8 cellular contexts compared by ENCODE assay signal in the genomic region with DNA sequence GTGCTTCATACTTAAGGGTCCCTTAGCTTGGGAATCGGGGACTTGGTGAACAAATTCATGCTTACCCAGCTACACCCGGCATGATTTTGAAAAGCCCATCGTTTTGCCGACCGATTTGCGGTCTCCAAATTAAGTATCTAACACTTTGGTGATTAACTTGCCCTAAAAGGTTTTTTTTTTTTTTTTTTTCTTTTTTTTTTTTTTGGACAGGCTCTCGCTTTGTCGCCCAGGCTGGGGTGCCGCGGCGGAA. TPM values are rescaled to one million over a fixed set of nuclear protein-coding genes. Genes with fewer than 3 reads are reported as not detected.
DNase-seq lines count a peak whose midpoint lies in the region; ATAC-seq, FAIRE-seq and TF ChIP-seq lines count a peak whose summit lies in the region.

No MANE protein-coding gene starts in this region.

- H3K27ac Mint-ChIP-seq in activated CD8-positive, alpha-beta memory T cell treated with anti-CD3 and anti-CD28 coated beads, Interleukin-2, amount 10 ng/mL, durations not matched to agents 7 days and 5 days: peak overlapping the region; percentile 91

- no peak overlapping the region for H2AFZ ChIP-seq in HepG2 (ENCODE audit: low read length)

- ATAC-seq in activated CD8-positive, alpha-beta memory T cell treated with anti-CD3 and anti-CD28 coated beads, Interleukin-2, amount 10 ng/mL, durations not matched to agents 7 days and 5 days: no peak
- ATAC-seq in HepG2 (no peak), thoracic aorta (ENCODE audit: insufficient number of reproducible peaks, low FRiP score, low read depth) (no peak), HG02970 (IDR thresholded peaks at IDR 0.05; ENCODE audit: low FRiP score, unreplicated experiment) (no peak), GM19397 (IDR thresholded peaks at IDR 0.05; ENCODE audit: unreplicated experiment) (no peak)

- H3K36me3 Mint-ChIP-seq in activated CD8-positive, alpha-beta memory T cell treated with anti-CD3 and anti-CD28 coated beads, Interleukin-2, amount 10 ng/mL, durations not matched to agents 7 days and 5 days: peaks cover 38% of the 10 kb centered on the region

- no peak for DNase-seq in activated CD8-positive, alpha-beta memory T cell treated with anti-CD3 and anti-CD28 coated beads, Interleukin-2, amount 10 ng/mL, durations not matched to agents 7 days and 5 days
- no peak for DNase-seq in activated CD8-positive, alpha-beta memory T cell treated with anti-CD3 and anti-CD28 coated beads for 24 hours
- DNase-seq in HepG2 (ENCODE audit: low spot score) (no peak), thoracic aorta (ENCODE audit: low spot score) (no peak), superior temporal gyrus (ENCODE audit: extremely low spot score) (no peak)

- WGBS in adipose tissue, 3 donors: 4 to 5% (median 4%) methylated on average over 11 of the region's 11 CpGs
- 54% methylated on average over 11 of the region's 11 CpGs for WGBS in HepG2 (ENCODE audit: low lambda C conversion rate)

- CTCF ChIA-PET in activated CD8-positive, alpha-beta memory T cell treated with anti-CD3 and anti-CD28 coated beads, Interleukin-2, amount 10 ng/mL, durations not matched to agents 7 days and 5 days (lab: Charles Lee): interaction anchor here (0.6 to 2.6 kb wide), 7 partner anchors 9 to 806 kb away, joined by 3 to 15 read pairs (median 4); no protein-coding TSS in a partner anchor
- CTCF ChIA-PET in HepG2 (lab: Yijun Ruan, JAX; ENCODE audit: low intra/inter-chr PET ratio, low total read pairs): no interaction called here

- H3K4me3 ChIP-seq in HepG2 (replicated peaks in 1 of 3; ENCODE audit: insufficient read depth in 1 of 3, low read depth in 2 of 3, low read length in 3 of 3) (peak overlapping the region; percentile 74 to 75 (median 75)), thoracic aorta (peak overlapping the region; percentile 95)

- peak overlapping the region; percentile 82 for H3K4me3 Mint-ChIP-seq in activated CD8-positive, alpha-beta memory T cell treated with anti-CD3 and anti-CD28 coated beads, Interleukin-2, amount 10 ng/mL, durations not matched to agents 7 days and 5 days

- H3K4me1 ChIP-seq in HepG2 (ENCODE audit: insufficient read depth, low read length) (peaks cover 42% of the 10 kb centered on the region), thoracic aorta (ENCODE audit: control insufficient read depth in 1 of 2, low read depth in 2 of 2) (peaks cover 35 to 39% of the 10 kb centered on the region in 2 donors)

- peak overlapping the region; percentile 89 for H3K9ac ChIP-seq in HepG2 (ENCODE audit: insufficient read depth, low read depth, low read length)

- H3K27me3 ChIP-seq in HepG2 (ENCODE audit: control insufficient read depth in 1 of 2, insufficient read depth in 2 of 2, low read length in 2 of 2): no peaks in the 10 kb centered on the region; a peak in 1 of 5 replicates
- no peaks in the 10 kb centered on the region for H3K27me3 ChIP-seq in thoracic aorta (replicated peaks; ENCODE audit: insufficient read depth)

- H3K27me3 Mint-ChIP-seq in activated CD8-positive, alpha-beta memory T cell treated with anti-CD3 and anti-CD28 coated beads, Interleukin-2, amount 10 ng/mL, durations not matched to agents 7 days and 5 days: no peaks in the 10 kb centered on the region

- TF ChIP-seq CTCF in HepG2 (CRISPR knock-in tag; IDR thresholded peaks at IDR 0.05) (no peak), thoracic aorta (IDR thresholded peaks at IDR 0.05) (no peak)

- in situ Hi-C loops in HepG2 (cut with HindIII; ENCODE audit: extremely low pct_ligation_motif_present, low pct_unique_long_range_greater_than_20kb): loop anchor here (25.0 kb wide), 1 partner anchor 375 kb away; no protein-coding TSS in a partner anchor

- no peaks in the 10 kb centered on the region for H3K9me3 Mint-ChIP-seq in activated CD8-positive, alpha-beta memory T cell treated with anti-CD3 and anti-CD28 coated beads, Interleukin-2, amount 10 ng/mL, durations not matched to agents 7 days and 5 days (ENCODE audit: low read depth)

- POLR2A ChIA-PET in HepG2 (lab: Yijun Ruan, JAX): interaction anchor here (0.7 to 1.6 kb wide), 2 partner anchors 10 to 230 kb away, joined by 4 read pairs; no protein-coding TSS in a partner anchor

- no peak for FAIRE-seq in HepG2 (lab: Jason Lieb, UNC)

- peaks cover 16 to 23% of the 10 kb centered on the region in 2 experiments for H3K36me3 ChIP-seq in HepG2 (replicated peaks in 1 of 2; ENCODE audit: control insufficient read depth in 1 of 2, insufficient read depth in 2 of 2, low read length in 2 of 2)
- H3K36me3 ChIP-seq in thoracic aorta: peaks cover 30% of the 10 kb centered on the region

- peaks cover 27% of the 10 kb centered on the region for H4K20me1 ChIP-seq in HepG2 (ENCODE audit: insufficient read depth, low read length)

- H3K27ac ChIP-seq in adipose tissue (ENCODE audit: low read depth, low read length): peak overlapping the region; percentile 76
- H3K27ac ChIP-seq in HepG2 (ENCODE audit: extremely low read length, insufficient read depth, low read length): peak overlapping the region; percentile 94
- peak overlapping the region; percentile 98 for H3K27ac ChIP-seq in thoracic aorta

- H3K79me2 ChIP-seq in HepG2 (ENCODE audit: insufficient read depth, low read length): peaks cover 40% of the 10 kb centered on the region

- intact Hi-C loops in HepG2 (cut with micrococcal nuclease; ENCODE audit: unreplicated experiment): loop anchor here (2.0 kb wide), 1 partner anchor 125 kb away; no protein-coding TSS in a partner anchor

- no peaks in the 10 kb centered on the region for H3K9me3 ChIP-seq in HepG2 (ENCODE audit: low read length)
- no peaks in the 10 kb centered on the region for H3K9me3 ChIP-seq in thoracic aorta

- TSS peak; percentile 83 for BruUV-seq in HepG2 (replicated peaks; lab: Mats Ljungman, UMichigan)

- no peak for TF ChIP-seq POLR2A in HepG2 (IDR thresholded peaks at IDR 0.05; ENCODE audit: insufficient read depth in 1 of 2, low read depth in 2 of 2, low read length in 2 of 2)

- peak overlapping the region; percentile 94 for H3K4me2 ChIP-seq in HepG2 (ENCODE audit: low read depth, low read length)

- peaks cover 45% of the 10 kb centered on the region for H3K4me1 Mint-ChIP-seq in activated CD8-positive, alpha-beta memory T cell treated with anti-CD3 and anti-CD28 coated beads, Interleukin-2, amount 10 ng/mL, durations not matched to agents 7 days and 5 days

- no peak for TF ChIP-seq RAD21 in HepG2 (CRISPR knock-in tag; IDR thresholded peaks at IDR 0.05)

- TF ChIP-seq EP300 in HepG2 (IDR thresholded peaks at IDR 0.05; ENCODE audit: low read depth in 2 of 2, low read length in 2 of 2) (no peak), HepG2 (CRISPR knock-in tag; IDR thresholded peaks at IDR 0.05; ENCODE audit: borderline replicate concordance) (no peak)

RNA-seq across cellular contexts. Expression of a gene that starts 0.8 kb away (rescaled TPM):
- total RNA-seq in activated CD8-positive, alpha-beta memory T cell treated with anti-CD3 and anti-CD28 coated beads, Interleukin-2, amount 10 ng/mL, durations not matched to agents 7 days and 5 days: 100 to 1,000 TPM; 543 to 668 TPM
- polyA plus RNA-seq in adipose tissue (100 to 1,000 TPM; 140 to 355 (median 298) TPM), HepG2 (2011; rRNA removed) (205 and 262 TPM in 2 replicates)
- total RNA-seq in HepG2 (2016; rRNA removed; fragmentation: Illumina TruSeq; extraction: Trizol) (636 and 1,509 TPM in 2 replicates), thoracic aorta (100 to 1,000 TPM; 214 to 399 TPM)
- total RNA-seq in HepG2 (2016; cell fraction: cytosol; rRNA removed; fragmentation: Illumina TruSeq; extraction: Trizol; ENCODE audit: low read depth): 68.9 and 73.7 TPM in 2 replicates
- 651 and 1,441 TPM in 2 replicates for total RNA-seq in HepG2 (2016; cell fraction: insoluble cytoplasmic fraction; rRNA removed; fragmentation: Illumina TruSeq; extraction: Trizol)
- total RNA-seq in HepG2 (2016; cell fraction: membrane; rRNA removed; fragmentation: Illumina TruSeq; extraction: Trizol): 133 and 157 TPM in 2 replicates
- total RNA-seq in HepG2 (2016; cell fraction: nucleus; rRNA removed; fragmentation: Illumina TruSeq; extraction: Trizol): 507 and 548 TPM in 2 replicates
- 127 and 221 TPM in 2 replicates for polyA plus RNA-seq in HepG2 (2011; cell fraction: cytosol; rRNA removed)
- polyA plus RNA-seq in HepG2 (2011; cell fraction: nucleus; rRNA removed): 46.7 and 79.9 TPM in 2 replicates
- 319 and 504 TPM in 2 replicates for polyA plus RNA-seq in HepG2 (2012)
- polyA plus RNA-seq in HepG2 (2016; cell fraction: cytosol; fragmentation: Illumina TruSeq; extraction: Trizol; ENCODE audit: low read depth): 49.1 and 55.8 TPM in 2 replicates
- polyA plus RNA-seq in HepG2 (2016; cell fraction: insoluble cytoplasmic fraction; fragmentation: Illumina TruSeq; extraction: Trizol; ENCODE audit: low read depth): 1,691 and 1,814 TPM in 2 replicates
- 108 and 125 TPM in 2 replicates for polyA plus RNA-seq in HepG2 (2016; cell fraction: membrane; fragmentation: Illumina TruSeq; extraction: Trizol; ENCODE audit: low read depth)
- 669 and 675 TPM in 2 replicates for polyA plus RNA-seq in HepG2 (2016; cell fraction: nucleus; fragmentation: Illumina TruSeq; extraction: Trizol; ENCODE audit: insufficient read depth, low read depth)
- polyA minus RNA-seq in HepG2 (2011; rRNA and poly(A)+ RNA removed; ENCODE audit: low replicate concordance): 117 and 458 TPM in 2 replicates
- 494 and 532 TPM in 2 replicates for polyA minus RNA-seq in HepG2 (2011; cell fraction: cytosol; rRNA and poly(A)+ RNA removed)
- 134 and 221 TPM in 2 replicates for polyA minus RNA-seq in HepG2 (2011; cell fraction: nucleus; rRNA and poly(A)+ RNA removed)

RNA-seq across cellular contexts. Expression of a gene that starts 52.0 kb away (rescaled TPM):
- 10 to 100 TPM; 32.6 to 33.6 TPM for total RNA-seq in activated CD8-positive, alpha-beta memory T cell treated with anti-CD3 and anti-CD28 coated beads, Interleukin-2, amount 10 ng/mL, durations not matched to agents 7 days and 5 days
- polyA plus RNA-seq in adipose tissue (10 to 100 TPM in 1 of 3 donors, 1 to 10 TPM in 2; 6.8 to 17.8 (median 8.8) TPM), HepG2 (2011; rRNA removed) (10.4 and 11.6 TPM in 2 replicates)
- total RNA-seq in HepG2 (2016; rRNA removed; fragmentation: Illumina TruSeq; extraction: Trizol) (23.2 and 30.5 TPM in 2 replicates), thoracic aorta (10 to 100 TPM; 11.0 to 30.0 TPM)
- total RNA-seq in HepG2 (2016; cell fraction: cytosol; rRNA removed; fragmentation: Illumina TruSeq; extraction: Trizol; ENCODE audit: low read depth): 24.1 and 25.7 TPM in 2 replicates
- 25.8 and 28.7 TPM in 2 replicates for total RNA-seq in HepG2 (2016; cell fraction: insoluble cytoplasmic fraction; rRNA removed; fragmentation: Illumina TruSeq; extraction: Trizol)
- 29.7 and 34.1 TPM in 2 replicates for total RNA-seq in HepG2 (2016; cell fraction: membrane; rRNA removed; fragmentation: Illumina TruSeq; extraction: Trizol)
- 22.4 and 24.2 TPM in 2 replicates for total RNA-seq in HepG2 (2016; cell fraction: nucleus; rRNA removed; fragmentation: Illumina TruSeq; extraction: Trizol)
- polyA plus RNA-seq in HepG2 (2011; cell fraction: cytosol; rRNA removed): 9.4 and 10.2 TPM in 2 replicates
- 11.4 and 12.2 TPM in 2 replicates for polyA plus RNA-seq in HepG2 (2011; cell fraction: nucleus; rRNA removed)
- 10.7 and 12.8 TPM in 2 replicates for polyA plus RNA-seq in HepG2 (2012)
- polyA plus RNA-seq in HepG2 (2016; cell fraction: cytosol; fragmentation: Illumina TruSeq; extraction: Trizol; ENCODE audit: low read depth): 3.0 and 3.7 TPM in 2 replicates
- 25.3 and 26.3 TPM in 2 replicates for polyA plus RNA-seq in HepG2 (2016; cell fraction: insoluble cytoplasmic fraction; fragmentation: Illumina TruSeq; extraction: Trizol; ENCODE audit: low read depth)
- 7.5 and 8.4 TPM in 2 replicates for polyA plus RNA-seq in HepG2 (2016; cell fraction: membrane; fragmentation: Illumina TruSeq; extraction: Trizol; ENCODE audit: low read depth)
- 25.1 and 26.7 TPM in 2 replicates for polyA plus RNA-seq in HepG2 (2016; cell fraction: nucleus; fragmentation: Illumina TruSeq; extraction: Trizol; ENCODE audit: insufficient read depth, low read depth)
- polyA minus RNA-seq in HepG2 (2011; rRNA and poly(A)+ RNA removed; ENCODE audit: low replicate concordance): 27.9 and 31.3 TPM in 2 replicates
- polyA minus RNA-seq in HepG2 (2011; cell fraction: cytosol; rRNA and poly(A)+ RNA removed): 14.9 and 18.5 TPM in 2 replicates
- polyA minus RNA-seq in HepG2 (2011; cell fraction: nucleus; rRNA and poly(A)+ RNA removed): 27.6 and 29.8 TPM in 2 replicates
